In genomic region chr5:148145916-148146315, GRCh38 we compare ENCODE assay signal across 2 cellular contexts.
TF ChIP-seq lines count a peak whose summit lies in the region.

No MANE protein-coding gene starts in this region.

TF ChIP-seq in HepG2, 621 proteins besides CTCF, POLR2A, EP300 and RAD21 (continues in another document):
- TF ChIP-seq FOXA1 (IDR thresholded peaks at IDR 0.05) (no peak), FOXA1 (CRISPR knock-in tag; IDR thresholded peaks at IDR 0.05) (peak; percentile 60; the same call in 1 of the 2 replicates), HMG20A (CRISPR knock-in tag; IDR thresholded peaks at IDR 0.05; ENCODE audit: borderline replicate concordance) (0 out of 2 replicates have a peak, but pooled peaks have one; percentile 42), ZNF761 (CRISPR knock-in tag; conservative IDR thresholded peaks at IDR 0.05) (no peak), PHB2 (IDR thresholded peaks at IDR 0.05; ENCODE audit: partially characterized antibody) (no peak), ASH2L (IDR thresholded peaks at IDR 0.05; ENCODE audit: insufficient read length, low read depth, low read length) (no peak), PCBP1 (IDR thresholded peaks at IDR 0.05; ENCODE audit: borderline replicate concordance, low read depth, low read length) (no peak), ATF4 (CRISPR knock-in tag; IDR thresholded peaks at IDR 0.05) (no peak), HDAC2 (CRISPR knock-in tag; IDR thresholded peaks at IDR 0.05) (0 out of 2 replicates have a peak, but pooled peaks have one; percentile 14), TCF7L2 (IDR thresholded peaks at IDR 0.05; ENCODE audit: low read depth, low read length) (no peak), DDIT3 (CRISPR knock-in tag; IDR thresholded peaks at IDR 0.05) (no peak), ISL2 (CRISPR knock-in tag; IDR thresholded peaks at IDR 0.05) (peak; percentile 76), NFIC (IDR thresholded peaks at IDR 0.05; ENCODE audit: low read length) (peak; percentile 37; the same call in 1 of the 2 replicates), SOX13 (IDR thresholded peaks at IDR 0.05) (no peak), SOX13 (CRISPR knock-in tag; conservative IDR thresholded peaks at IDR 0.05 in 1 of 2, IDR thresholded peaks at IDR 0.05 in 1 of 2) (peak in 1 of 2 experiments; percentile 77; a peak in 2 of 4 replicates), ZNF253 (CRISPR knock-in tag; IDR thresholded peaks at IDR 0.05; ENCODE audit: borderline replicate concordance) (no peak), ZBTB20 (CRISPR knock-in tag; IDR thresholded peaks at IDR 0.05; ENCODE audit: borderline replicate concordance, low read depth) (0 out of 2 replicates have a peak, but pooled peaks have one; percentile 18), ETV5 (CRISPR knock-in tag; IDR thresholded peaks at IDR 0.05; ENCODE audit: borderline replicate concordance) (peak; percentile 66; the same call in 1 of the 2 replicates), RXRB (CRISPR knock-in tag; IDR thresholded peaks at IDR 0.05; ENCODE audit: borderline replicate concordance) (peak; percentile 28; the same call in 1 of the 2 replicates), ZBTB49 (CRISPR knock-in tag; IDR thresholded peaks at IDR 0.05; ENCODE audit: borderline replicate concordance) (no peak), GATAD2A (CRISPR knock-in tag; IDR thresholded peaks at IDR 0.05) (peak; percentile 68), SIN3B (IDR thresholded peaks at IDR 0.05; ENCODE audit: low read length) (no peak), ZNF205 (CRISPR knock-in tag; IDR thresholded peaks at IDR 0.05) (no peak), FOXP1 (IDR thresholded peaks at IDR 0.05) (no peak), FOXP1 (CRISPR knock-in tag; IDR thresholded peaks at IDR 0.05) (peak; percentile 36), ZKSCAN5 (CRISPR knock-in tag; IDR thresholded peaks at IDR 0.05) (no peak), HNF4G (IDR thresholded peaks at IDR 0.05; ENCODE audit: borderline replicate concordance, low read depth, low read length) (no peak), HNF4G (CRISPR knock-in tag; IDR thresholded peaks at IDR 0.05; ENCODE audit: borderline replicate concordance, low read depth) (no peak), HNF4A (CRISPR knock-in tag; IDR thresholded peaks at IDR 0.05) (no peak), DMAP1 (CRISPR knock-in tag; IDR thresholded peaks at IDR 0.05) (no peak), FOXO4 (CRISPR knock-in tag; conservative IDR thresholded peaks at IDR 0.05) (no peak), FOSL2 (CRISPR knock-in tag; IDR thresholded peaks at IDR 0.05) (0 out of 2 replicates have a peak, but pooled peaks have one; percentile 19), ZNF737 (CRISPR knock-in tag; IDR thresholded peaks at IDR 0.05; ENCODE audit: borderline replicate concordance) (no peak)

TF ChIP-seq in SK-N-SH treated with all-trans-retinoic acid at 6 μM for 48 hours, 23 proteins besides CTCF, POLR2A, EP300 and RAD21:
- TF ChIP-seq ZFP3 (CRISPR knock-in tag; IDR thresholded peaks at IDR 0.05) (no peak), TSHZ2 (CRISPR knock-in tag; IDR thresholded peaks at IDR 0.05) (no peak), ZC3H10 (CRISPR knock-in tag; IDR thresholded peaks at IDR 0.05) (no peak), ARNTL (CRISPR knock-in tag; IDR thresholded peaks at IDR 0.05; ENCODE audit: borderline replicate concordance, low read depth) (no peak), ZNF565 (CRISPR knock-in tag; conservative IDR thresholded peaks at IDR 0.05; ENCODE audit: low read depth) (no peak), POU6F1 (CRISPR knock-in tag; IDR thresholded peaks at IDR 0.05; ENCODE audit: borderline replicate concordance, low read depth) (no peak), PATZ1 (CRISPR knock-in tag; IDR thresholded peaks at IDR 0.05; ENCODE audit: borderline replicate concordance) (no peak)
